Comparison of ENCODE assay signal across 8 cellular contexts in genomic region chr1:228837817-228838716, GRCh38.
A peak's percentile ranks its signal among the peaks of the same experiment; 100 is the strongest.
DNase-seq lines count a peak whose midpoint lies in the region; ATAC-seq and TF ChIP-seq lines count a peak whose summit lies in the region.

No MANE protein-coding gene starts in this region.

- in situ Hi-C loops in Panc1 (cut with HindIII; ENCODE audit: low pct_unique_long_range_greater_than_20kb, low sequenced_read_pairs): no loop called here

- POLR2A ChIA-PET in Panc1 (lab: Charles Lee): no interaction called here

- peak overlapping the region; percentile 91 for H3K27ac ChIP-seq in Panc1 (ENCODE audit: low read length)

- DNase-seq in AG08395 (ENCODE audit: low spot score) (peak; percentile 60), H4 (ENCODE audit: low spot score) (peak; percentile 95), Panc1 (ENCODE audit: low read depth, low spot score) (peak; percentile 85), fibroblast of pulmonary artery (ENCODE audit: low read depth) (peak; percentile 97), retinal pigment epithelial cell (ENCODE audit: low read depth) (peak; percentile 93), Ammon's horn (ENCODE audit: low spot score) (no peak)
- DNase-seq in stimulated activated CD4-positive, alpha-beta T cell treated with anti-CD3 and anti-CD28 coated beads, Interleukin-1b, Interleukin-23, amount 100 ng/mL, for 48 hours: no peak

- intact Hi-C loops in Panc1 (cut with micrococcal nuclease; ENCODE audit: unreplicated experiment): no loop called here

- peak; percentile 87 for ATAC-seq in Panc1
- ATAC-seq in GM21367 (IDR thresholded peaks at IDR 0.05; ENCODE audit: unreplicated experiment): no peak

- H3K9me3 ChIP-seq in Panc1 (ENCODE audit: control insufficient read depth, insufficient read depth, low read depth, low read length): no peaks in the 10 kb centered on the region; the same call in 1 of the 2 replicates

- BruUV-seq in Panc1 (replicated peaks; lab: Mats Ljungman, UMichigan): no TSS peak

- no peaks in the 10 kb centered on the region for H3K27me3 ChIP-seq in Panc1 (ENCODE audit: control insufficient read depth, insufficient read depth, low read length)

- TF ChIP-seq CTCF in Panc1 (IDR thresholded peaks at IDR 0.05) (no peak), fibroblast of pulmonary artery (IDR thresholded peaks at IDR 0.05; ENCODE audit: low read length, missing control alignments) (no peak), retinal pigment epithelial cell (conservative IDR thresholded peaks at IDR 0.05; ENCODE audit: low read depth, low read length) (no peak)

- H3K4me3 ChIP-seq in Panc1 (ENCODE audit: low read depth in 2 of 2, low read length in 2 of 2) (no peak overlapping the region), fibroblast of pulmonary artery (replicated peaks; ENCODE audit: low read depth, low read length) (no peak overlapping the region), retinal pigment epithelial cell (ENCODE audit: low read length) (no peak overlapping the region)

- H3K4me1 ChIP-seq in Panc1 (ENCODE audit: control insufficient read depth, insufficient read depth, low read length): peaks cover 52% of the 10 kb centered on the region

- H3K36me3 ChIP-seq in Panc1 (ENCODE audit: control insufficient read depth, insufficient read depth, low read length): no peaks in the 10 kb centered on the region

- CTCF ChIA-PET in Panc1 (lab: Charles Lee): interaction anchor here (1.0 kb wide), 1 partner anchor 103 kb away, joined by 3 read pairs; the partner anchor contains the start of gene RHOU

Comparison
In these comparisons a context has a peak if more than half of its experiments do, and no peak if none do; other contexts are left out.
1. DNase-seq: peak in AG08395 (single experiment), H4 (single experiment), Panc1 (single experiment), fibroblast of pulmonary artery (single experiment) and retinal pigment epithelial cell (single experiment); none in Ammon's horn (single experiment) and stimulated activated CD4-positive, alpha-beta T cell treated with anti-CD3 and anti-CD28 coated beads, Interleukin-1b, Interleukin-23, amount 100 ng/mL, for 48 hours (single experiment).